Comparison of ENCODE assay signal across 22 cellular contexts in the genomic region with DNA sequence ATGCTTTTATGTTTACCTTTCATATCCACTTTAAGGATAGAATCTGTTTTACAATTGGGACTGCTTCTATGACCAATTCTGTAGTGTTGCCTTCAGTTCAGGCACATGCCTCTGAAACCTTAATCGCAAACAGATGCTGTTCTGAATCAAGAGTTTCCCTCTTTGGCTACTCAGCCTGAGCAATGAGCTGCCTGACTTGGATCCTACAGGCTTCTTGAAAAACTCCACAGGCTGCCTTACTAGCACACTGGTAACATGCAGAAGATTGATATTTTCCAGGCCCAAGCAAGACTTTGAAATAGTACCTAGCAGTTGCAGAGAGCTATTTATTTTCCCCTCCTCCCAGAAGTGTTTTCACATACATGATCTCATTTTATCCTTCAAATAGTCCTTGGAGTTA. TPM values are rescaled to one million over a fixed set of nuclear protein-coding genes. Genes with fewer than 3 reads are reported as not detected.
DNase-seq lines count a peak whose midpoint lies in the region; TF ChIP-seq lines count a peak whose summit lies in the region.
"Had no signal": no experiment of that assay in that cellular context is flagged by ENCODE, and none has a peak within 500 bp of the region (broad histone marks: within the 10 kb centered on the region; RNA-seq: fewer than 3 reads in every experiment).

No MANE protein-coding gene starts in this region.

- H3K27ac Mint-ChIP-seq in HFFc6 (no peak overlapping the region), nephron progenitor cell (peak overlapping the region; percentile 62), immature natural killer cell (no peak overlapping the region)
- H3K27ac Mint-ChIP-seq: activated CD4-positive, alpha-beta T cell treated with anti-CD3 and anti-CD28 coated beads, Interleukin-2, amount 10 ng/mL, durations not matched to agents 7 days and 5 days; endodermal cell; stimulated activated naive CD8-positive, alpha-beta T cell treated with anti-CD3 and anti-CD28 coated beads, Interleukin-15, amount 100 ng/mL, for 72 hours had no signal

- H3K36me3 Mint-ChIP-seq in HFFc6 (ENCODE audit: low read depth): no peaks in the 10 kb centered on the region
- no peaks in the 10 kb centered on the region for H3K36me3 Mint-ChIP-seq in nephron progenitor cell (ENCODE audit: low read depth)
- no peaks in the 10 kb centered on the region for H3K36me3 Mint-ChIP-seq in immature natural killer cell

- H3K4me1 Mint-ChIP-seq in HFFc6 (ENCODE audit: low read depth): no peaks in the 10 kb centered on the region
- peaks cover 23% of the 10 kb centered on the region for H3K4me1 Mint-ChIP-seq in nephron progenitor cell
- no peaks in the 10 kb centered on the region for H3K4me1 Mint-ChIP-seq in immature natural killer cell
- H3K4me1 Mint-ChIP-seq: activated CD4-positive, alpha-beta T cell treated with anti-CD3 and anti-CD28 coated beads, Interleukin-2, amount 10 ng/mL, durations not matched to agents 7 days and 5 days; stimulated activated naive CD8-positive, alpha-beta T cell treated with anti-CD3 and anti-CD28 coated beads, Interleukin-15, amount 100 ng/mL, for 72 hours had no signal

- H3K27me3 Mint-ChIP-seq in HFFc6 (ENCODE audit: insufficient read depth) (no peaks in the 10 kb centered on the region; the same call in 1 of the 2 replicates), nephron progenitor cell (ENCODE audit: low read depth, poor library complexity) (no peaks in the 10 kb centered on the region), immature natural killer cell (ENCODE audit: low read depth in 3 of 3) (peaks cover 0 to 13% (median 2%) of the 10 kb centered on the region in 3 donors)

- no peak overlapping the region for H3K4me3 Mint-ChIP-seq in HFFc6
- H3K4me3 Mint-ChIP-seq in nephron progenitor cell: no peak overlapping the region
- no peak overlapping the region for H3K4me3 Mint-ChIP-seq in immature natural killer cell
- H3K4me3 Mint-ChIP-seq: activated CD4-positive, alpha-beta T cell treated with anti-CD3 and anti-CD28 coated beads, Interleukin-2, amount 10 ng/mL, durations not matched to agents 7 days and 5 days; endodermal cell; stimulated activated naive CD8-positive, alpha-beta T cell treated with anti-CD3 and anti-CD28 coated beads, Interleukin-15, amount 100 ng/mL, for 72 hours had no signal

- H3K9me3 Mint-ChIP-seq in HFFc6 (no peaks in the 10 kb centered on the region), nephron progenitor cell (peaks cover 7% of the 10 kb centered on the region), immature natural killer cell (peaks cover 0 to 9% (median 0%) of the 10 kb centered on the region in 6 donors)
- H3K9me3 Mint-ChIP-seq: activated CD4-positive, alpha-beta T cell treated with anti-CD3 and anti-CD28 coated beads, Interleukin-2, amount 10 ng/mL, durations not matched to agents 7 days and 5 days; endodermal cell had no signal

- DNase-seq in AG10803 (ENCODE audit: low read depth): peak; percentile 72
- DNase-seq in HFFc6: peak; percentile 11
- DNase-seq in fibroblast of gingiva (ENCODE audit: low read depth): peak; percentile 74
- DNase-seq in nephron progenitor cell: no peak
- DNase-seq in NCI-H1417 treated with DMSO at 0.1 percent for 48 hours (lab: John Stamatoyannopoulos, UW): no peak
- no peak for DNase-seq in immature natural killer cell
- DNase-seq in T-helper 9 cell: no peak
- no peak for DNase-seq in NOMO-1 (lab: John Stamatoyannopoulos, UW; ENCODE audit: unreplicated experiment in 2 of 2)
- DNase-seq: activated CD4-positive, alpha-beta T cell treated with anti-CD3 and anti-CD28 coated beads, Interleukin-2, amount 10 ng/mL, durations not matched to agents 7 days and 5 days; activated CD8-positive, alpha-beta memory T cell treated with anti-CD3 and anti-CD28 coated beads, Interleukin-2, amount 50 U/mL, for 4 hours; activated effector memory CD4-positive, alpha-beta T cell treated with anti-CD3 and anti-CD28 coated beads, Interleukin-2, amount 50 U/mL, for 16 hours; AML-193; amniotic stem cell; endodermal cell; left cardiac atrium; mucosa of descending colon; NCI-H1436 treated with DMSO at 0.1 percent for 48 hours; nucleus accumbens; Peyer's patch; right cardiac atrium; stimulated activated naive CD8-positive, alpha-beta T cell treated with anti-CD3 and anti-CD28 coated beads, Interleukin-15, amount 100 ng/mL, for 72 hours had no signal

- no peak overlapping the region for H3K4me3 ChIP-seq in AG10803 (ENCODE audit: low read length)
- H3K4me3 ChIP-seq: mucosa of descending colon, Peyer's patch had no signal

- no peak for TF ChIP-seq CTCF in AG10803 (conservative IDR thresholded peaks at IDR 0.05; ENCODE audit: low read length)
- no peak for TF ChIP-seq CTCF in HFFc6 (IDR thresholded peaks at IDR 0.05)
- TF ChIP-seq CTCF in nephron progenitor cell (IDR thresholded peaks at IDR 0.05): no peak

RNA-seq across cellular contexts. Expression of a gene that starts 34.8 kb away (rescaled TPM):
- not detected for total RNA-seq in HFFc6 (2021; fragmentation: NEBNext Ultra II Directional; extraction: Animal tissue kit (Norgen Biotek cat#: 25700))
- not detected for polyA plus RNA-seq in immature natural killer cell
- total RNA-seq: activated CD4-positive, alpha-beta T cell treated with anti-CD3 and anti-CD28 coated beads, Interleukin-2, amount 10 ng/mL, durations not matched to agents 7 days and 5 days; endodermal cell; G401; left cardiac atrium; mucosa of descending colon; Peyer's patch; right cardiac atrium had no signal
- polyA plus RNA-seq: right cardiac atrium had no signal

Comparison
In these comparisons a context has a peak if more than half of its experiments do, and no peak if none do; other contexts are left out.
1. DNase-seq: peak in AG10803 (single experiment), HFFc6 (single experiment) and fibroblast of gingiva (single experiment); none in nephron progenitor cell (single experiment), NCI-H1417 treated with DMSO at 0.1 percent for 48 hours (single experiment), immature natural killer cell (0 of 3), T-helper 9 cell (single experiment) and NOMO-1 (0 of 2).